2 cellular contexts compared by ENCODE assay signal in the genomic region with DNA sequence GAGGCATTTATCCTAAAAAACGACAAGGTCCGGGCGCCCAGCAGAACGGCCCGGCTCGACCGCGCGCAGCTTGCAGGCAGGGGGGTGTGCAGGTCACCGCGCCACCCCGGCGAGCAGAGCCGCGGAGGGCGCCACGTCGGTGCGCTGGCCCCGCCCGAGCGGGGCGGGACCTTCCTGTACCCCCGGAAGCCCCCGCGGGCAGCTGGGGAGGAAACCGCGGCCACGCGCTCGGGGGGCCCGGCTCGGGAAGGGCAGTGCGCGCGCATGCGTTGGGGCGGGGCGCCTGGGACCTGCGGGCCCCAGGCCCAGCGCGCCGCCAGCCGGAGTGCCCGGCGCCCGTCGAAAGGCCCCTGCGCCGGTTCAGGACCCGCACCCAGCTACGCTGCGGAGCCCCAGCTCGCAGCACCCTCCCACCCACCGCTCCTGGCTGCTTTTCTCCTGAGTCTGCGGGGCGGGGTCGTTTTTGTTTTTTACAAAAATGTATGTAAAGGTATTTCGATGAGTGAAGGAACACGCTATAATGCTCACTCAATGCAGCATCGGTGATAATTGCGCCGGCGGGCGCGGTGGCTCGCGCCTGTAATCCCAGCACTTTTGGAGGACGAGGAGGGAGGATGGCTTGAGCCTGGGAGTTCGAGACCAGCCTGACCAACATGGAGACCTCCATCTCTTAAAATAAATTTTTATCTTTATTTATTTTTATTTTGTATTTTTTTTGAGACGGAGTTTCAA.
TF ChIP-seq lines count a peak whose summit lies in the region.

No MANE protein-coding gene starts in this region.

TF ChIP-seq in GM12878, 131 proteins besides CTCF, POLR2A, EP300 and RAD21 (continued from another document and continues in another):
- TF ChIP-seq, protein P1, sequence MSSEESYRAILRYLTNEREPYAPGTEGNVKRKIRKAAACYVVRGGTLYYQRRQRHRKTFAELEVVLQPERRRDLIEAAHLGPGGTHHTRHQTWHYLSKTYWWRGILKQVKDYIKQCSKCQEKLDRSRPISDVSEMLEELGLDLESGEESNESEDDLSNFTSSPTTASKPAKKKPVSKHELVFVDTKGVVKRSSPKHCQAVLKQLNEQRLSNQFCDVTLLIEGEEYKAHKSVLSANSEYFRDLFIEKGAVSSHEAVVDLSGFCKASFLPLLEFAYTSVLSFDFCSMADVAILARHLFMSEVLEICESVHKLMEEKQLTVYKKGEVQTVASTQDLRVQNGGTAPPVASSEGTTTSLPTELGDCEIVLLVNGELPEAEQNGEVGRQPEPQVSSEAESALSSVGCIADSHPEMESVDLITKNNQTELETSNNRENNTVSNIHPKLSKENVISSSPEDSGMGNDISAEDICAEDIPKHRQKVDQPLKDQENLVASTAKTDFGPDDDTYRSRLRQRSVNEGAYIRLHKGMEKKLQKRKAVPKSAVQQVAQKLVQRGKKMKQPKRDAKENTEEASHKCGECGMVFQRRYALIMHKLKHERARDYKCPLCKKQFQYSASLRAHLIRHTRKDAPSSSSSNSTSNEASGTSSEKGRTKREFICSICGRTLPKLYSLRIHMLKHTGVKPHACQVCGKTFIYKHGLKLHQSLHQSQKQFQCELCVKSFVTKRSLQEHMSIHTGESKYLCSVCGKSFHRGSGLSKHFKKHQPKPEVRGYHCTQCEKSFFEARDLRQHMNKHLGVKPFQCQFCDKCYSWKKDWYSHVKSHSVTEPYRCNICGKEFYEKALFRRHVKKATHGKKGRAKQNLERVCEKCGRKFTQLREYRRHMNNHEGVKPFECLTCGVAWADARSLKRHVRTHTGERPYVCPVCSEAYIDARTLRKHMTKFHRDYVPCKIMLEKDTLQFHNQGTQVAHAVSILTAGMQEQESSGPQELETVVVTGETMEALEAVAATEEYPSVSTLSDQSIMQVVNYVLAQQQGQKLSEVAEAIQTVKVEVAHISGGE (CRISPR knock-in tag; IDR thresholded peaks at IDR 0.05): no peak
- no peak for TF ChIP-seq ESRRA (IDR thresholded peaks at IDR 0.05; ENCODE audit: low read length)
- TF ChIP-seq, protein P2, sequence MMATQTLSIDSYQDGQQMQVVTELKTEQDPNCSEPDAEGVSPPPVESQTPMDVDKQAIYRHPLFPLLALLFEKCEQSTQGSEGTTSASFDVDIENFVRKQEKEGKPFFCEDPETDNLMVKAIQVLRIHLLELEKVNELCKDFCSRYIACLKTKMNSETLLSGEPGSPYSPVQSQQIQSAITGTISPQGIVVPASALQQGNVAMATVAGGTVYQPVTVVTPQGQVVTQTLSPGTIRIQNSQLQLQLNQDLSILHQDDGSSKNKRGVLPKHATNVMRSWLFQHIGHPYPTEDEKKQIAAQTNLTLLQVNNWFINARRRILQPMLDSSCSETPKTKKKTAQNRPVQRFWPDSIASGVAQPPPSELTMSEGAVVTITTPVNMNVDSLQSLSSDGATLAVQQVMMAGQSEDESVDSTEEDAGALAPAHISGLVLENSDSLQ (IDR thresholded peaks at IDR 0.05): no peak
- TF ChIP-seq, protein P3, sequence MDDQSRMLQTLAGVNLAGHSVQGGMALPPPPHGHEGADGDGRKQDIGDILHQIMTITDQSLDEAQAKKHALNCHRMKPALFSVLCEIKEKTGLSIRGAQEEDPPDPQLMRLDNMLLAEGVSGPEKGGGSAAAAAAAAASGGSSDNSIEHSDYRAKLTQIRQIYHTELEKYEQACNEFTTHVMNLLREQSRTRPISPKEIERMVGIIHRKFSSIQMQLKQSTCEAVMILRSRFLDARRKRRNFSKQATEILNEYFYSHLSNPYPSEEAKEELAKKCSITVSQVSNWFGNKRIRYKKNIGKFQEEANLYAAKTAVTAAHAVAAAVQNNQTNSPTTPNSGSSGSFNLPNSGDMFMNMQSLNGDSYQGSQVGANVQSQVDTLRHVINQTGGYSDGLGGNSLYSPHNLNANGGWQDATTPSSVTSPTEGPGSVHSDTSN (IDR thresholded peaks at IDR 0.05; ENCODE audit: insufficient replicate concordance, low read depth, low read length): no peak
- peak; percentile 64 for TF ChIP-seq IKZF1 (conservative IDR thresholded peaks at IDR 0.05)
- TF ChIP-seq, protein P4, sequence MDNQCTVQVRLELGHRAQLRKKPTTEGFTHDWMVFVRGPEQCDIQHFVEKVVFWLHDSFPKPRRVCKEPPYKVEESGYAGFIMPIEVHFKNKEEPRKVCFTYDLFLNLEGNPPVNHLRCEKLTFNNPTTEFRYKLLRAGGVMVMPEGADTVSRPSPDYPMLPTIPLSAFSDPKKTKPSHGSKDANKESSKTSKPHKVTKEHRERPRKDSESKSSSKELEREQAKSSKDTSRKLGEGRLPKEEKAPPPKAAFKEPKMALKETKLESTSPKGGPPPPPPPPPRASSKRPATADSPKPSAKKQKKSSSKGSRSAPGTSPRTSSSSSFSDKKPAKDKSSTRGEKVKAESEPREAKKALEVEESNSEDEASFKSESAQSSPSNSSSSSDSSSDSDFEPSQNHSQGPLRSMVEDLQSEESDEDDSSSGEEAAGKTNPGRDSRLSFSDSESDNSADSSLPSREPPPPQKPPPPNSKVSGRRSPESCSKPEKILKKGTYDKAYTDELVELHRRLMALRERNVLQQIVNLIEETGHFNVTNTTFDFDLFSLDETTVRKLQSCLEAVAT (IDR thresholded peaks at IDR 0.05): no peak
- TF ChIP-seq KDM1A (IDR thresholded peaks at IDR 0.05; ENCODE audit: borderline replicate concordance): no peak
- TF ChIP-seq, protein P5, sequence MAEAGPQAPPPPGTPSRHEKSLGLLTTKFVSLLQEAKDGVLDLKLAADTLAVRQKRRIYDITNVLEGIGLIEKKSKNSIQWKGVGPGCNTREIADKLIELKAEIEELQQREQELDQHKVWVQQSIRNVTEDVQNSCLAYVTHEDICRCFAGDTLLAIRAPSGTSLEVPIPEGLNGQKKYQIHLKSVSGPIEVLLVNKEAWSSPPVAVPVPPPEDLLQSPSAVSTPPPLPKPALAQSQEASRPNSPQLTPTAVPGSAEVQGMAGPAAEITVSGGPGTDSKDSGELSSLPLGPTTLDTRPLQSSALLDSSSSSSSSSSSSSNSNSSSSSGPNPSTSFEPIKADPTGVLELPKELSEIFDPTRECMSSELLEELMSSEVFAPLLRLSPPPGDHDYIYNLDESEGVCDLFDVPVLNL (IDR thresholded peaks at IDR 0.05; ENCODE audit: low read depth, low read length): no peak
- peak; percentile 90 for TF ChIP-seq GATAD2B (conservative IDR thresholded peaks at IDR 0.05; ENCODE audit: low read depth)
- no peak for TF ChIP-seq NFXL1 (IDR thresholded peaks at IDR 0.05; ENCODE audit: borderline replicate concordance)
- peak; percentile 27; the same call in 1 of the 2 replicates for TF ChIP-seq POLR2AphosphoS5 (IDR thresholded peaks at IDR 0.05; ENCODE audit: low read length)
- TF ChIP-seq MYB (IDR thresholded peaks at IDR 0.05; ENCODE audit: borderline replicate concordance, low read depth, low read length): no peak
- TF ChIP-seq HDGF (IDR thresholded peaks at IDR 0.05): no peak
- no peak for TF ChIP-seq YY1 (IDR thresholded peaks at IDR 0.05; ENCODE audit: low read depth, low read length)

TF ChIP-seq in HEK293T, 16 proteins besides CTCF, POLR2A, EP300 and RAD21 (continued from another document):
- no peak for TF ChIP-seq FOXA1 (IDR thresholded peaks at IDR 0.05)
- no peak for TF ChIP-seq ELF4 (IDR thresholded peaks at IDR 0.05)
- TF ChIP-seq ARNT (IDR thresholded peaks at IDR 0.05): no peak
- no peak for TF ChIP-seq LEF1 (IDR thresholded peaks at IDR 0.05; ENCODE audit: borderline replicate concordance)
- no peak for TF ChIP-seq BHLHE40 (IDR thresholded peaks at IDR 0.05; ENCODE audit: borderline replicate concordance)
- no peak for TF ChIP-seq SP1 (IDR thresholded peaks at IDR 0.05)
- no peak for TF ChIP-seq FOXM1 (IDR thresholded peaks at IDR 0.05; ENCODE audit: borderline replicate concordance)
- no peak for TF ChIP-seq ZNF384 (IDR thresholded peaks at IDR 0.05)
- no peak for TF ChIP-seq TARDBP (IDR thresholded peaks at IDR 0.05)
